In genomic region chr11:12171921-12172320, GRCh38 we compare ENCODE assay signal across 24 cellular contexts.
A peak's percentile ranks its signal among the peaks of the same experiment; 100 is the strongest.
DNase-seq lines count a peak whose midpoint lies in the region; ATAC-seq, FAIRE-seq and TF ChIP-seq lines count a peak whose summit lies in the region.
"Had no signal": no experiment of that assay in that cellular context is flagged by ENCODE, and none has a peak within 500 bp of the region (broad histone marks: within the 10 kb centered on the region; RNA-seq: fewer than 3 reads in every experiment).

No MANE protein-coding gene starts in this region.

- no peak for FAIRE-seq in GM12878 (lab: Jason Lieb, UNC)
- FAIRE-seq: bronchial epithelial cell, islet of Langerhans had no signal

- RAD21 ChIA-PET in GM12878 (lab: Charles Lee; ENCODE audit: unreplicated experiment) = interaction anchor here (2.0 kb wide), 1 partner anchor 8 kb away, joined by 8 read pairs; no protein-coding TSS in a partner anchor

- in situ Hi-C loops in GM23248 (cut with MboI) = no loop called here
- in situ Hi-C loops in GM12878 (cut with MboI) = no loop called here

- H3K27ac Mint-ChIP-seq in HFFc6 = peak overlapping the region; percentile 81
- H3K27ac Mint-ChIP-seq: CD4-positive, alpha-beta T cell; stimulated activated naive B cell treated with anti-CD40 and anti-IgM and Interleukin-4, amounts not matched to agents 10 μg/mL and 1 μg/mL and 100 μg/mL, for 72 hours had no signal

- H3K27ac ChIP-seq in GM23248 (peak overlapping the region; percentile 77; the same call in 1 of the 2 replicates), GM12878 (ENCODE audit: control insufficient read depth, insufficient read depth) (no peak overlapping the region), sigmoid colon (peak overlapping the region in 3 of 4 donors; percentile 61 to 96 (median 94))
- H3K27ac ChIP-seq: ovary, spleen had no signal

- SMC1A ChIA-PET in GM12878 (lab: Charles Lee; ENCODE audit: uncharacterized antibody, unreplicated experiment) = interaction anchor here (0.8 to 1.9 kb wide), 3 partner anchors 9 to 172 kb away, joined by 3 to 10 read pairs (median 3); no protein-coding TSS in a partner anchor

- H3K9me3 ChIP-seq in GM23248 (ENCODE audit: low read depth) = no peaks in the 10 kb centered on the region
- peaks cover 1% of the 10 kb centered on the region; the same call in 1 of the 3 replicates for H3K9me3 ChIP-seq in GM12878 (replicated peaks; ENCODE audit: control insufficient read depth, insufficient read depth, low read length)
- H3K9me3 ChIP-seq in sigmoid colon = no peaks in the 10 kb centered on the region
- H3K9me3 ChIP-seq: ovary, testis had no signal

- no TSS peak for BruUV-seq in GM12878 (replicated peaks; lab: Mats Ljungman, UMichigan)

- intact Hi-C loops in GM12878 (cut with micrococcal nuclease; ENCODE audit: unreplicated experiment) (no loop called here), sigmoid colon (cut with DNase I) (no loop called here)

- H3K4me1 Mint-ChIP-seq in HFFc6 (ENCODE audit: low read depth) = peaks cover 96% of the 10 kb centered on the region

- no peak overlapping the region for H3K4me2 ChIP-seq in GM23248 (ENCODE audit: unreplicated experiment)
- no peak overlapping the region for H3K4me2 ChIP-seq in GM12878 (ENCODE audit: control insufficient read depth, insufficient read depth)

- H3K9ac ChIP-seq in GM23248 (peak overlapping the region; percentile 69; the same call in 1 of the 2 replicates), GM12878 (ENCODE audit: control insufficient read depth, insufficient read depth, low read length) (no peak overlapping the region)

- peaks cover 52% of the 10 kb centered on the region for H3K36me3 Mint-ChIP-seq in HFFc6 (ENCODE audit: low read depth)
- H3K36me3 Mint-ChIP-seq: stimulated activated naive B cell treated with anti-CD40 and anti-IgM and Interleukin-4, amounts not matched to agents 10 μg/mL and 1 μg/mL and 100 μg/mL, for 72 hours had no signal

- no peaks in the 10 kb centered on the region for H3K9me2 ChIP-seq in GM23248 (ENCODE audit: insufficient read depth)

- no peak overlapping the region for H3K4me3 Mint-ChIP-seq in HFFc6
- H3K4me3 Mint-ChIP-seq: activated CD4-positive, alpha-beta T cell treated with anti-CD3 and anti-CD28 coated beads, Interleukin-2, amount 10 ng/mL, durations not matched to agents 7 days and 5 days; CD4-positive, alpha-beta T cell; nephron; stimulated activated naive B cell treated with anti-CD40 and anti-IgM and Interleukin-4, amounts not matched to agents 10 μg/mL and 1 μg/mL and 100 μg/mL, for 72 hours had no signal

- no peak for TF ChIP-seq CTCF in HFFc6 (IDR thresholded peaks at IDR 0.05)
- TF ChIP-seq CTCF in GM12878 (IDR thresholded peaks at IDR 0.05 in 2 of 3, conservative IDR thresholded peaks at IDR 0.05 in 1 of 3; ENCODE audit: control insufficient read depth in 2 of 3, extremely low read depth in 1 of 3, insufficient read depth in 1 of 3, low read depth in 3 of 3, low read length in 3 of 3) = no peak
- TF ChIP-seq CTCF in sigmoid colon (IDR thresholded peaks at IDR 0.05) = no peak

- POLR2A ChIA-PET in GM12878 (lab: Charles Lee) = no interaction called here

- H3K79me2 ChIP-seq in GM23248 (ENCODE audit: insufficient read depth) (peaks cover 81% of the 10 kb centered on the region), GM12878 (ENCODE audit: control insufficient read depth, insufficient read depth, low read length) (no peaks in the 10 kb centered on the region)

- no peaks in the 10 kb centered on the region for H4K20me1 ChIP-seq in GM23248 (ENCODE audit: insufficient read depth)
- no peaks in the 10 kb centered on the region for H4K20me1 ChIP-seq in GM12878 (ENCODE audit: control insufficient read depth, insufficient read depth)

- H3F3A ChIP-seq in GM23248 (ENCODE audit: insufficient read depth) = peaks cover 66% of the 10 kb centered on the region

- H3K4me3 ChIP-seq in GM23248 (no peak overlapping the region), GM12878 (no peak overlapping the region), sigmoid colon (no peak overlapping the region)
- H3K4me3 ChIP-seq: ovary, spleen, testis had no signal

- CTCF ChIA-PET in GM12878 (lab: Yijun Ruan, JAX) = interaction anchor here (1.3 to 1.8 kb wide), 3 partner anchors 8 to 62 kb away, joined by 3 to 9 read pairs (median 5); no protein-coding TSS in a partner anchor

- no peak for TF ChIP-seq EP300 in GM12878 (IDR thresholded peaks at IDR 0.05; ENCODE audit: borderline replicate concordance in 1 of 2, control insufficient read depth in 1 of 2, low read depth in 2 of 2, low read length in 2 of 2)
- TF ChIP-seq EP300 in sigmoid colon (IDR thresholded peaks at IDR 0.05) = no peak

- H3K36me3 ChIP-seq in GM23248 (ENCODE audit: low read depth) (no peaks in the 10 kb centered on the region), GM12878 (ENCODE audit: control insufficient read depth in 2 of 2, insufficient read depth in 2 of 2, low read length in 1 of 2) (no peaks in the 10 kb centered on the region), sigmoid colon (peaks cover 0 to 2% (median 0%) of the 10 kb centered on the region in 4 donors)
- H3K36me3 ChIP-seq: ovary, spleen had no signal

- 98 to 100% methylated on average over 3 of the region's 3 CpGs for WGBS in GM23248 (ENCODE audit: low coverage in 1 of 2, low lambda C conversion rate in 2 of 2, missing lambda C conversion rate in 2 of 2), 2 experiments
- 96% methylated on average over 3 of the region's 3 CpGs for WGBS in GM12878 (ENCODE audit: insufficient coverage, insufficient replicate concordance, low lambda C conversion rate, missing lambda C conversion rate)
- 97 to 98% methylated on average over 3 of the region's 3 CpGs for whole genome bisulfite sequencing in sigmoid colon, 2 donors

- no peaks in the 10 kb centered on the region for H3K27me3 ChIP-seq in GM23248 (replicated peaks; ENCODE audit: insufficient read depth)
- H3K27me3 ChIP-seq in GM12878 (replicated peaks in 1 of 2; ENCODE audit: control insufficient read depth in 2 of 2, insufficient read depth in 2 of 2, low read length in 1 of 2) = no peaks in the 10 kb centered on the region
- H3K27me3 ChIP-seq in sigmoid colon = no peaks in the 10 kb centered on the region
- H3K27me3 ChIP-seq: ovary, spleen, testis had no signal

- TF ChIP-seq POLR2A in GM12878 (IDR thresholded peaks at IDR 0.05; ENCODE audit: low read depth, low read length) (no peak), sigmoid colon (IDR thresholded peaks at IDR 0.05) (no peak)

- H3K4me1 ChIP-seq in GM23248 (ENCODE audit: insufficient read depth) (peaks cover 57% of the 10 kb centered on the region), GM12878 (ENCODE audit: control insufficient read depth, insufficient read depth, low read length) (peaks cover 15% of the 10 kb centered on the region), sigmoid colon (peaks cover 0 to 56% (median 43%) of the 10 kb centered on the region in 4 donors)

- no peaks in the 10 kb centered on the region; the same call in 1 of the 2 replicates for H3K27me3 Mint-ChIP-seq in HFFc6 (ENCODE audit: insufficient read depth)
- H3K27me3 Mint-ChIP-seq: activated CD4-positive, alpha-beta T cell treated with anti-CD3 and anti-CD28 coated beads, Interleukin-2, amount 10 ng/mL, durations not matched to agents 7 days and 5 days; CD4-positive, alpha-beta T cell had no signal

- DNase-seq in GM23248 = no peak
- no peak for DNase-seq in HFFc6
- no peak for DNase-seq in GM12878 (ENCODE audit: low read depth, low spot score)
- no peak for DNase-seq in sigmoid colon
- DNase-seq in NCI-H2196 (lab: John Stamatoyannopoulos, UW; ENCODE audit: unreplicated experiment) = no peak
- DNase-seq: activated CD4-positive, alpha-beta T cell treated with anti-CD3 and anti-CD28 coated beads, Interleukin-2, amount 10 ng/mL, durations not matched to agents 7 days and 5 days; activated naive CD4-positive, alpha-beta T cell; CD4-positive, alpha-beta T cell; cortex of kidney; NCI-H1694 treated with DMSO at 0.1 percent for 48 hours; NCI-H2171 treated with DMSO at 0.1 percent for 48 hours; NCI-H526 treated with DMSO at 0.1 percent for 48 hours; ovary; RPMI8226; spleen; stimulated activated CD4-positive, alpha-beta T cell treated with anti-CD3 and anti-CD28 coated beads, Interleukin-2, amount 100 ng/mL, for 48 hours; stimulated activated naive B cell treated with anti-CD40 and anti-IgM and Interleukin-4, amounts not matched to agents 10 μg/mL and 1 μg/mL and 100 μg/mL, for 72 hours; testis had no signal

- no peaks in the 10 kb centered on the region for H3K9me3 Mint-ChIP-seq in HFFc6
- H3K9me3 Mint-ChIP-seq: CD4-positive, alpha-beta T cell; nephron; stimulated activated naive B cell treated with anti-CD40 and anti-IgM and Interleukin-4, amounts not matched to agents 10 μg/mL and 1 μg/mL and 100 μg/mL, for 72 hours had no signal

- H2AFZ ChIP-seq in GM23248 (no peak overlapping the region), GM12878 (ENCODE audit: control insufficient read depth, low read depth, low read length) (no peak overlapping the region)

- no peak for ATAC-seq in GM12878
- no peak for ATAC-seq in GM21737 (IDR thresholded peaks at IDR 0.05; ENCODE audit: unreplicated experiment)
- no peak for ATAC-seq in GM19463 (IDR thresholded peaks at IDR 0.05; ENCODE audit: unreplicated experiment)
- ATAC-seq: SK-N-SH treated with all-trans-retinoic acid at 6 μM for 48 hours; stimulated activated naive B cell treated with anti-CD40 and anti-IgM and Interleukin-4, amounts not matched to agents 10 μg/mL and 1 μg/mL and 100 μg/mL, for 72 hours had no signal

- no peak for TF ChIP-seq RAD21 in GM12878 (IDR thresholded peaks at IDR 0.05; ENCODE audit: insufficient read depth, low read depth, low read length)

TF ChIP-seq in GM12878, 131 proteins besides CTCF, POLR2A, EP300 and RAD21:
- no peak for TF ChIP-seq RBBP5 (conservative IDR thresholded peaks at IDR 0.05)
- peak; percentile 63; the same call in 1 of the 2 replicates for TF ChIP-seq SMARCA5 (IDR thresholded peaks at IDR 0.05)
- no peak for TF ChIP-seq ZNF207 (IDR thresholded peaks at IDR 0.05; ENCODE audit: borderline replicate concordance)
- TF ChIP-seq KLF5 (IDR thresholded peaks at IDR 0.05; ENCODE audit: partially characterized antibody) = no peak
- TF ChIP-seq MEF2B (IDR thresholded peaks at IDR 0.05; ENCODE audit: partially characterized antibody, poor library complexity, severe bottlenecking) = no peak
- TF ChIP-seq RELA (IDR thresholded peaks at IDR 0.05; ENCODE audit: borderline replicate concordance, partially characterized antibody) = no peak
- TF ChIP-seq ZSCAN29 (IDR thresholded peaks at IDR 0.05) = no peak
- no peak for TF ChIP-seq CHD2 (IDR thresholded peaks at IDR 0.05; ENCODE audit: borderline replicate concordance, low read depth, low read length)
